In genomic region chr2:157415632-157416101, GRCh38 we compare ENCODE assay signal across 1 cellular context.
TF ChIP-seq lines count a peak whose summit lies in the region.

No MANE protein-coding gene starts in this region.

TF ChIP-seq in GM12878, 131 proteins besides CTCF, POLR2A, EP300 and RAD21 (continued from another document):
- no peak for TF ChIP-seq ZBTB33 (IDR thresholded peaks at IDR 0.05)
- peak; percentile 45; the same call in 1 of the 2 replicates for TF ChIP-seq MLLT1 (IDR thresholded peaks at IDR 0.05)
- no peak for TF ChIP-seq ZBTB40 (IDR thresholded peaks at IDR 0.05; ENCODE audit: borderline replicate concordance)
- peak; percentile 72 for TF ChIP-seq POLR2AphosphoS5 (IDR thresholded peaks at IDR 0.05; ENCODE audit: low read length)
- 0 out of 2 replicates have a peak, but pooled peaks have one; percentile 21 for TF ChIP-seq BACH1 (IDR thresholded peaks at IDR 0.05; ENCODE audit: borderline replicate concordance)
